In the genomic region with DNA sequence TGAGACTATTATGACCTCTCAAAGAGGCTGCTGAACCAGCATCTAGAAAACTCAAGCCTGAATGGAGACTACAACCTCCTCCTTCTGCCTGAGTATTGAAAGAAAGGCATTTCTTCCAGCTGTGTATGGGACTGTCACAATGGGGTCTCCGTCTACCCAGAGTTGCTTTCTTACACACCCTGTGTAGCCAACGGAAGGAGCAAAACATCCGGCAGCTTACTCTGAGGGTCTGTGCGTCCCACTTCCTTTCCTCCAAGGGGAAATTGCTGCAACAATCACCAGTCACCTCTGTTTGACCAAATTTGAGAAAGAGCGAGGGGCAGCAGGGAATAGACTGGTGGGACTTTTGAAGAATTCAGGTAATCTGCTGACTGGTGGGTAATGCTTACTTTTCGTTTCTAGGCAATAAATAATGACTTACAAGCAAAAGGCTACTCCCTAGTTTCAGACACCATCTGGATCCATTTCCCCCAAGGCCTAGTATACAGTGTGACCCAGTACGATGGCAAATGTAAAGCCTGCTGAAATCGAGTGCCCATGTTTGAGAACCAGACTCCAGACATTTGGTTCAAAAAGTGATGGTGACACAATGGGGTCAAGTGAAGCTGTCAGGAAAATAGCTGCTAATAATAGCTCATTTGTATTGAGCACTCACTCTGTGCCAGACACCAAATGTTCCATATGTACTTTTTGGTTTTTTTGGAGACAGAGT, we compare ENCODE assay signal across 1 cellular context.
TF ChIP-seq lines count a peak whose summit lies in the region.

No MANE protein-coding gene starts in this region.

TF ChIP-seq in HepG2, 621 proteins besides CTCF, POLR2A, EP300 and RAD21:
- peak; percentile 47 to 63; a peak in 3 of 4 replicates for TF ChIP-seq MAFK (conservative IDR thresholded peaks at IDR 0.05 in 1 of 2, IDR thresholded peaks at IDR 0.05 in 1 of 2; ENCODE audit: low read length in 2 of 2)
- TF ChIP-seq POGZ (CRISPR knock-in tag; IDR thresholded peaks at IDR 0.05): no peak
- no peak for TF ChIP-seq ZFX (CRISPR knock-in tag; IDR thresholded peaks at IDR 0.05; ENCODE audit: low read depth)
- TF ChIP-seq MAFF (IDR thresholded peaks at IDR 0.05; ENCODE audit: low read depth, low read length): peak; percentile 45
